ENCODE assay signal across 26 cellular contexts in genomic region chr13:102693250-102693649, GRCh38. TPM values are rescaled to one million over a fixed set of nuclear protein-coding genes. Genes with fewer than 3 reads are reported as not detected.
DNase-seq lines count a peak whose midpoint lies in the region; ATAC-seq and TF ChIP-seq lines count a peak whose summit lies in the region.
"Had no signal": no experiment of that assay in that cellular context is flagged by ENCODE, and none has a peak within 500 bp of the region (broad histone marks: within the 10 kb centered on the region; RNA-seq: fewer than 3 reads in every experiment).

No MANE protein-coding gene starts in this region.

- H3K4me3 Mint-ChIP-seq in nephron: peak overlapping the region in 2 of 3 experiments; percentile 8 to 21
- H3K4me3 Mint-ChIP-seq: HFFc6, IgD-negative memory B cell had no signal

- H3K4me1 Mint-ChIP-seq in nephron: peaks cover 72% of the 10 kb centered on the region
- H3K4me1 Mint-ChIP-seq: IgD-negative memory B cell had no signal

- no peaks in the 10 kb centered on the region for H3K9me2 ChIP-seq in SK-N-SH

- peaks cover 3 to 8% of the 10 kb centered on the region in 2 experiments; a peak in 1 of 4 replicates for H3K4me1 ChIP-seq in SK-N-SH (ENCODE audit: control insufficient read depth in 1 of 2, insufficient read depth in 2 of 2, low read depth in 1 of 2, low read length in 1 of 2)

- no peak overlapping the region for H3K4me3 ChIP-seq in SK-N-SH (ENCODE audit: low read depth in 2 of 2, low read length in 1 of 2)
- H3K4me3 ChIP-seq: HAP-1, PC-9, SJSA1 had no signal

- no peaks in the 10 kb centered on the region for H3K36me3 Mint-ChIP-seq in nephron (ENCODE audit: low read depth)
- H3K36me3 Mint-ChIP-seq: IgD-negative memory B cell had no signal

- no peak overlapping the region for H3K9ac ChIP-seq in SK-N-SH
- H3K9ac ChIP-seq: KMS-11 had no signal

- POLR2A ChIA-PET in SK-N-SH (lab: Yijun Ruan, JAX): no interaction called here

- no peak for TF ChIP-seq EP300 in SK-N-SH (IDR thresholded peaks at IDR 0.05; ENCODE audit: borderline replicate concordance in 1 of 2, low read depth in 1 of 2, low read length in 1 of 2)

- CTCF ChIA-PET in SK-N-SH (lab: Yijun Ruan, JAX): interaction anchor here (1.1 to 1.2 kb wide), 2 partner anchors 31 to 101 kb away, joined by 3 read pairs; no protein-coding TSS in a partner anchor

- TF ChIP-seq CTCF in SK-N-SH (IDR thresholded peaks at IDR 0.05) (no peak), nephron (IDR thresholded peaks at IDR 0.05; ENCODE audit: unreplicated experiment in 3 of 3) (no peak)

- peak overlapping the region; percentile 41; the same call in 1 of the 2 replicates for H3K4me2 ChIP-seq in SK-N-SH
- H3K4me2 ChIP-seq: KMS-11, PC-9 had no signal

- no peak for TF ChIP-seq RAD21 in SK-N-SH (IDR thresholded peaks at IDR 0.05; ENCODE audit: low read length)

- ATAC-seq in SK-N-SH treated with all-trans-retinoic acid at 6 μM for 48 hours (no peak), HG03378 (IDR thresholded peaks at IDR 0.05; ENCODE audit: unreplicated experiment) (no peak)
- ATAC-seq: Right ventricle myocardium inferior had no signal

- H2AFZ ChIP-seq in SK-N-SH (ENCODE audit: low read depth): no peak overlapping the region
- H2AFZ ChIP-seq: PC-9 had no signal

- H3F3A ChIP-seq in SK-N-SH (replicated peaks; ENCODE audit: insufficient read depth): peaks cover 3% of the 10 kb centered on the region

- no peaks in the 10 kb centered on the region for H3K36me3 ChIP-seq in SK-N-SH (replicated peaks in 1 of 2; ENCODE audit: control insufficient read depth in 1 of 2, insufficient read depth in 2 of 2, low read length in 1 of 2)
- H3K36me3 ChIP-seq: HAP-1, SJSA1 had no signal

- DNase-seq in SK-N-SH (no peak), NCI-H69 (lab: John Stamatoyannopoulos, UW) (peak; percentile 45), NCI-H2227 treated with DMSO at 0.1 percent for 48 hours (lab: John Stamatoyannopoulos, UW) (no peak), SIG-M5 (lab: John Stamatoyannopoulos, UW) (no peak)
- DNase-seq: Calu3; DMS153; DND-41; GOT3; NCI-H1092; NCI-H1417 treated with DMSO at 0.1 percent for 48 hours; NCI-H187 treated with DMSO at 0.1 percent for 48 hours; NCI-H2107; NCI-H748 treated with DMSO at 0.1 percent for 48 hours; NK-92 treated with Interleukin-12 subunit alpha and Interleukin-12 subunit beta, amount 100 ng/mL, for 24 hours; PC-9; T-helper 1 cell had no signal

- no peaks in the 10 kb centered on the region for H4K20me1 ChIP-seq in SK-N-SH (ENCODE audit: insufficient read depth)

- H3K9me3 Mint-ChIP-seq in nephron: no peaks in the 10 kb centered on the region

- WGBS in SK-N-SH (ENCODE audit: low lambda C conversion rate): 94% methylated on average over 4 of the region's 4 CpGs

- H3K27ac ChIP-seq in SK-N-SH (ENCODE audit: low read depth in 2 of 2, low read length in 1 of 2): no peak overlapping the region
- H3K27ac ChIP-seq: KMS-11, PC-9, SJSA1 had no signal

- no peaks in the 10 kb centered on the region for H3K9me3 ChIP-seq in SK-N-SH
- H3K9me3 ChIP-seq: HAP-1, SJSA1 had no signal

- H3K27ac Mint-ChIP-seq in nephron: peak overlapping the region; percentile 41 to 95 (median 83)
- H3K27ac Mint-ChIP-seq: HFFc6, IgD-negative memory B cell had no signal

- H3K27me3 ChIP-seq in SK-N-SH (ENCODE audit: insufficient read depth): no peaks in the 10 kb centered on the region
- H3K27me3 ChIP-seq: SJSA1 had no signal

- H3K27me3 Mint-ChIP-seq in nephron (ENCODE audit: low read depth): peaks cover under 1% of the 10 kb centered on the region

- no peaks in the 10 kb centered on the region for H3K79me2 ChIP-seq in SK-N-SH (ENCODE audit: insufficient read depth)

TF ChIP-seq in SK-N-SH, 30 proteins besides CTCF, POLR2A, EP300 and RAD21 (continues in another document):
- TF ChIP-seq GATA2 (CRISPR knock-in tag; IDR thresholded peaks at IDR 0.05): no peak
- TF ChIP-seq NRF1 (IDR thresholded peaks at IDR 0.05; ENCODE audit: low read depth, low read length): no peak
- no peak for TF ChIP-seq PBX3 (IDR thresholded peaks at IDR 0.05)
- no peak for TF ChIP-seq ZBTB33 (IDR thresholded peaks at IDR 0.05; ENCODE audit: borderline replicate concordance, low read depth)

TF ChIP-seq in SK-N-SH treated with all-trans-retinoic acid at 6 μM for 48 hours, 23 proteins besides CTCF, POLR2A, EP300 and RAD21:
- TF ChIP-seq CSRNP3 (CRISPR knock-in tag; IDR thresholded peaks at IDR 0.05) (no peak), ZNF70 (CRISPR knock-in tag; IDR thresholded peaks at IDR 0.05) (no peak), RARB (CRISPR knock-in tag; IDR thresholded peaks at IDR 0.05) (no peak), GLIS3 (CRISPR knock-in tag; IDR thresholded peaks at IDR 0.05) (no peak), PATZ1 (CRISPR knock-in tag; IDR thresholded peaks at IDR 0.05; ENCODE audit: borderline replicate concordance) (no peak)

RNA-seq across cellular contexts. Expression of gene METTL21C, which starts 1.6 kb away (rescaled TPM):
- not detected in 2 replicates for polyA plus RNA-seq in SK-N-SH (2012; rRNA removed)
- polyA plus RNA-seq in SK-N-SH (2012; cell fraction: cytosol; rRNA removed): not detected in 2 replicates
- polyA plus RNA-seq in SK-N-SH (2012; cell fraction: nucleus; rRNA removed): not detected in 2 replicates
- polyA plus RNA-seq: BJ, IgD-negative memory B cell had no signal
